11 cellular contexts compared by ENCODE assay signal in genomic region chr11:2525166-2525861, GRCh38.
A peak's percentile ranks its signal among the peaks of the same experiment; 100 is the strongest.
DNase-seq lines count a peak whose midpoint lies in the region; ATAC-seq and TF ChIP-seq lines count a peak whose summit lies in the region.
"Had no signal": no experiment of that assay in that cellular context is flagged by ENCODE, and none has a peak within 500 bp of the region (broad histone marks: within the 10 kb centered on the region; RNA-seq: fewer than 3 reads in every experiment).

No MANE protein-coding gene starts in this region.

- no peaks in the 10 kb centered on the region for H3K36me3 Mint-ChIP-seq in WTC11
- H3K36me3 Mint-ChIP-seq in activated CD8-positive, alpha-beta T cell treated with anti-CD3 and anti-CD28 coated beads, Interleukin-2, amount 10 ng/mL, durations not matched to agents 7 days and 5 days (ENCODE audit: low read depth), result no peaks in the 10 kb centered on the region

- no peak overlapping the region for H3K4me3 Mint-ChIP-seq in WTC11
- H3K4me3 Mint-ChIP-seq in activated CD8-positive, alpha-beta T cell treated with anti-CD3 and anti-CD28 coated beads, Interleukin-2, amount 10 ng/mL, durations not matched to agents 7 days and 5 days, result no peak overlapping the region

- ATAC-seq in WTC11 (no peak), left cardiac atrium (peak in 1 of 2 donors; percentile 48), sciatic nerve (no peak)
- no peak for ATAC-seq in activated CD8-positive, alpha-beta T cell treated with anti-CD3 and anti-CD28 coated beads, Interleukin-2, amount 10 ng/mL, durations not matched to agents 7 days and 5 days

- POLR2A ChIA-PET in WTC11 (lab: Charles Lee), result no interaction called here
- POLR2A ChIA-PET in activated CD8-positive, alpha-beta T cell treated with anti-CD3 and anti-CD28 coated beads, Interleukin-2, amount 10 ng/mL, durations not matched to agents 7 days and 5 days (lab: Charles Lee), result interaction anchor here (0.6 kb wide), 1 partner anchor 103 kb away, joined by 3 read pairs; no protein-coding TSS in a partner anchor

- no peak for TF ChIP-seq CTCF in WTC11 (IDR thresholded peaks at IDR 0.05)

- H3K27ac Mint-ChIP-seq in WTC11, result no peak overlapping the region
- no peak overlapping the region for H3K27ac Mint-ChIP-seq in activated CD8-positive, alpha-beta T cell treated with anti-CD3 and anti-CD28 coated beads, Interleukin-2, amount 10 ng/mL, durations not matched to agents 7 days and 5 days

- H3K9me3 Mint-ChIP-seq in WTC11, result no peaks in the 10 kb centered on the region
- H3K9me3 Mint-ChIP-seq in activated CD8-positive, alpha-beta T cell treated with anti-CD3 and anti-CD28 coated beads, Interleukin-2, amount 10 ng/mL, durations not matched to agents 7 days and 5 days (ENCODE audit: insufficient read depth), result no peaks in the 10 kb centered on the region

- CTCF ChIA-PET in WTC11 (lab: Charles Lee), result interaction anchor here (1.0 to 2.1 kb wide), 2 partner anchors 97 to 105 kb away, joined by 4 to 14 read pairs; no protein-coding TSS in a partner anchor
- CTCF ChIA-PET in activated CD8-positive, alpha-beta T cell treated with anti-CD3 and anti-CD28 coated beads, Interleukin-2, amount 10 ng/mL, durations not matched to agents 7 days and 5 days (lab: Charles Lee), result interaction anchor here (0.9 kb wide), 1 partner anchor 405 kb away, joined by 3 read pairs; no protein-coding TSS in a partner anchor

- intact Hi-C loops in left cardiac atrium (cut with DNase I), result loop anchor here (10.0 kb wide), 2 partner anchors 221 to 321 kb away; partner anchors contain the start of genes C11orf21 (in 2 of the 2) and TSPAN32 (in 2 of the 2)
- intact Hi-C loops in sciatic nerve (cut with DNase I), result no loop called here

- peaks cover 44% of the 10 kb centered on the region for H3K27me3 Mint-ChIP-seq in WTC11 (ENCODE audit: low read depth)
- no peaks in the 10 kb centered on the region for H3K27me3 Mint-ChIP-seq in activated CD8-positive, alpha-beta T cell treated with anti-CD3 and anti-CD28 coated beads, Interleukin-2, amount 10 ng/mL, durations not matched to agents 7 days and 5 days (ENCODE audit: low read depth)

- no peaks in the 10 kb centered on the region for H3K4me1 Mint-ChIP-seq in WTC11
- peaks cover 24% of the 10 kb centered on the region for H3K4me1 Mint-ChIP-seq in activated CD8-positive, alpha-beta T cell treated with anti-CD3 and anti-CD28 coated beads, Interleukin-2, amount 10 ng/mL, durations not matched to agents 7 days and 5 days (ENCODE audit: low read depth)

- DNase-seq in NCI-H1092 treated with DMSO at 0.1 percent for 48 hours (lab: John Stamatoyannopoulos, UW) (peak; percentile 7), NCI-H1092 (lab: John Stamatoyannopoulos, UW) (no peak), WTC11 (ENCODE audit: low spot score) (peak; percentile 10), left cardiac atrium (peak; percentile 15), sciatic nerve (ENCODE audit: low spot score) (peak; percentile 45), NCI-H510A (lab: John Stamatoyannopoulos, UW) (no peak), EL (no peak)
- no peak for DNase-seq in activated CD8-positive, alpha-beta T cell treated with anti-CD3 and anti-CD28 coated beads, Interleukin-2, amount 10 ng/mL, durations not matched to agents 7 days and 5 days
- DNase-seq: KG1; midbrain; stimulated activated naive CD4-positive, alpha-beta T cell had no signal

TF ChIP-seq in WTC11, 78 proteins besides CTCF, POLR2A, EP300 and RAD21 (continues in another document):
- TF ChIP-seq E2F4 (CRISPR knock-in tag; IDR thresholded peaks at IDR 0.05; ENCODE audit: borderline replicate concordance, low read depth) (no peak), MLX (CRISPR knock-in tag; IDR thresholded peaks at IDR 0.05) (no peak), ZNF416 (CRISPR knock-in tag; IDR thresholded peaks at IDR 0.05) (no peak), ZNF232 (CRISPR knock-in tag; IDR thresholded peaks at IDR 0.05) (no peak), ZNF396 (CRISPR knock-in tag; IDR thresholded peaks at IDR 0.05; ENCODE audit: borderline replicate concordance) (no peak), ATF1 (CRISPR knock-in tag; IDR thresholded peaks at IDR 0.05) (no peak), ZNF219 (CRISPR knock-in tag; IDR thresholded peaks at IDR 0.05; ENCODE audit: borderline replicate concordance) (no peak), SOX15 (CRISPR knock-in tag; IDR thresholded peaks at IDR 0.05) (no peak), MXD4 (CRISPR knock-in tag; IDR thresholded peaks at IDR 0.05; ENCODE audit: borderline replicate concordance) (no peak)
- TF ChIP-seq, protein P1, sequence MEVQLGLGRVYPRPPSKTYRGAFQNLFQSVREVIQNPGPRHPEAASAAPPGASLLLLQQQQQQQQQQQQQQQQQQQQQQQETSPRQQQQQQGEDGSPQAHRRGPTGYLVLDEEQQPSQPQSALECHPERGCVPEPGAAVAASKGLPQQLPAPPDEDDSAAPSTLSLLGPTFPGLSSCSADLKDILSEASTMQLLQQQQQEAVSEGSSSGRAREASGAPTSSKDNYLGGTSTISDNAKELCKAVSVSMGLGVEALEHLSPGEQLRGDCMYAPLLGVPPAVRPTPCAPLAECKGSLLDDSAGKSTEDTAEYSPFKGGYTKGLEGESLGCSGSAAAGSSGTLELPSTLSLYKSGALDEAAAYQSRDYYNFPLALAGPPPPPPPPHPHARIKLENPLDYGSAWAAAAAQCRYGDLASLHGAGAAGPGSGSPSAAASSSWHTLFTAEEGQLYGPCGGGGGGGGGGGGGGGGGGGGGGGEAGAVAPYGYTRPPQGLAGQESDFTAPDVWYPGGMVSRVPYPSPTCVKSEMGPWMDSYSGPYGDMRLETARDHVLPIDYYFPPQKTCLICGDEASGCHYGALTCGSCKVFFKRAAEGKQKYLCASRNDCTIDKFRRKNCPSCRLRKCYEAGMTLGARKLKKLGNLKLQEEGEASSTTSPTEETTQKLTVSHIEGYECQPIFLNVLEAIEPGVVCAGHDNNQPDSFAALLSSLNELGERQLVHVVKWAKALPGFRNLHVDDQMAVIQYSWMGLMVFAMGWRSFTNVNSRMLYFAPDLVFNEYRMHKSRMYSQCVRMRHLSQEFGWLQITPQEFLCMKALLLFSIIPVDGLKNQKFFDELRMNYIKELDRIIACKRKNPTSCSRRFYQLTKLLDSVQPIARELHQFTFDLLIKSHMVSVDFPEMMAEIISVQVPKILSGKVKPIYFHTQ (CRISPR knock-in tag; IDR thresholded peaks at IDR 0.05), result no peak
- TF ChIP-seq, protein P2, sequence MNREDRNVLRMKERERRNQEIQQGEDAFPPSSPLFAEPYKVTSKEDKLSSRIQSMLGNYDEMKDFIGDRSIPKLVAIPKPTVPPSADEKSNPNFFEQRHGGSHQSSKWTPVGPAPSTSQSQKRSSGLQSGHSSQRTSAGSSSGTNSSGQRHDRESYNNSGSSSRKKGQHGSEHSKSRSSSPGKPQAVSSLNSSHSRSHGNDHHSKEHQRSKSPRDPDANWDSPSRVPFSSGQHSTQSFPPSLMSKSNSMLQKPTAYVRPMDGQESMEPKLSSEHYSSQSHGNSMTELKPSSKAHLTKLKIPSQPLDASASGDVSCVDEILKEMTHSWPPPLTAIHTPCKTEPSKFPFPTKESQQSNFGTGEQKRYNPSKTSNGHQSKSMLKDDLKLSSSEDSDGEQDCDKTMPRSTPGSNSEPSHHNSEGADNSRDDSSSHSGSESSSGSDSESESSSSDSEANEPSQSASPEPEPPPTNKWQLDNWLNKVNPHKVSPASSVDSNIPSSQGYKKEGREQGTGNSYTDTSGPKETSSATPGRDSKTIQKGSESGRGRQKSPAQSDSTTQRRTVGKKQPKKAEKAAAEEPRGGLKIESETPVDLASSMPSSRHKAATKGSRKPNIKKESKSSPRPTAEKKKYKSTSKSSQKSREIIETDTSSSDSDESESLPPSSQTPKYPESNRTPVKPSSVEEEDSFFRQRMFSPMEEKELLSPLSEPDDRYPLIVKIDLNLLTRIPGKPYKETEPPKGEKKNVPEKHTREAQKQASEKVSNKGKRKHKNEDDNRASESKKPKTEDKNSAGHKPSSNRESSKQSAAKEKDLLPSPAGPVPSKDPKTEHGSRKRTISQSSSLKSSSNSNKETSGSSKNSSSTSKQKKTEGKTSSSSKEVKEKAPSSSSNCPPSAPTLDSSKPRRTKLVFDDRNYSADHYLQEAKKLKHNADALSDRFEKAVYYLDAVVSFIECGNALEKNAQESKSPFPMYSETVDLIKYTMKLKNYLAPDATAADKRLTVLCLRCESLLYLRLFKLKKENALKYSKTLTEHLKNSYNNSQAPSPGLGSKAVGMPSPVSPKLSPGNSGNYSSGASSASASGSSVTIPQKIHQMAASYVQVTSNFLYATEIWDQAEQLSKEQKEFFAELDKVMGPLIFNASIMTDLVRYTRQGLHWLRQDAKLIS (CRISPR knock-in tag; IDR thresholded peaks at IDR 0.05; ENCODE audit: borderline replicate concordance), result no peak

Comparison
In these comparisons a context has a peak if more than half of its experiments do, and no peak if none do; other contexts are left out.
1. DNase-seq: peak in NCI-H1092 treated with DMSO at 0.1 percent for 48 hours (single experiment), WTC11 (single experiment), left cardiac atrium (single experiment) and sciatic nerve (single experiment); none in NCI-H1092 (single experiment), NCI-H510A (single experiment), activated CD8-positive, alpha-beta T cell treated with anti-CD3 and anti-CD28 coated beads, Interleukin-2, amount 10 ng/mL, durations not matched to agents 7 days and 5 days (single experiment) and EL (single experiment).